Comparison of ENCODE assay signal across 8 cellular contexts in genomic region chr19:12139309-12139708, GRCh38. TPM values are rescaled to one million over a fixed set of nuclear protein-coding genes. Genes with fewer than 3 reads are reported as not detected.
DNase-seq lines count a peak whose midpoint lies in the region; ATAC-seq, FAIRE-seq and TF ChIP-seq lines count a peak whose summit lies in the region.

No MANE protein-coding gene starts in this region.

- no peak for TF ChIP-seq CTCF in CD14-positive monocyte (IDR thresholded peaks at IDR 0.05)
- TF ChIP-seq CTCF in OCI-LY1 (IDR thresholded peaks at IDR 0.05; ENCODE audit: low read length): no peak
- TF ChIP-seq CTCF in H1 (IDR thresholded peaks at IDR 0.05; ENCODE audit: control extremely low read depth in 1 of 3, insufficient read depth in 1 of 3, low read depth in 1 of 3, low read length in 3 of 3): no peak
- TF ChIP-seq CTCF in neural crest cell (conservative IDR thresholded peaks at IDR 0.05): no peak

- H3K9me3 Mint-ChIP-seq in CD14-positive monocyte (peaks cover 4 to 26% (median 19%) of the 10 kb centered on the region in 7 donors), neural crest cell (peaks cover 11% of the 10 kb centered on the region)
- H3K9me3 Mint-ChIP-seq in activated naive CD4-positive, alpha-beta T cell treated with anti-CD3 and anti-CD28 coated beads, Interleukin-2, amount 50 U/mL, for 72 hours: peaks cover 0 to 7% of the 10 kb centered on the region in 2 donors

- H3K23me2 ChIP-seq in H1 (ENCODE audit: low read depth, low read length): peaks cover 3% of the 10 kb centered on the region; the same call in 1 of the 2 replicates

- H3K27me3 Mint-ChIP-seq in CD14-positive monocyte (ENCODE audit: low read depth in 3 of 3) (peaks cover 0 to 3% (median 1%) of the 10 kb centered on the region in 3 donors), neural crest cell (ENCODE audit: low read depth) (peaks cover 3% of the 10 kb centered on the region)

- H3K4me1 Mint-ChIP-seq in CD14-positive monocyte: peaks cover 36% of the 10 kb centered on the region
- H3K4me1 Mint-ChIP-seq in neural crest cell: peaks cover 35% of the 10 kb centered on the region

- H2BK120ac ChIP-seq in H1 (replicated peaks; ENCODE audit: low read depth, low read length): no peak overlapping the region

- no peak overlapping the region for H3K18ac ChIP-seq in H1 (ENCODE audit: extremely low read depth, low read length)

- H3K14ac ChIP-seq in H1 (ENCODE audit: insufficient read length): no peak overlapping the region

- H3K36me3 Mint-ChIP-seq in CD14-positive monocyte (peaks cover 23 to 29% of the 10 kb centered on the region in 2 donors), neural crest cell (ENCODE audit: low read depth) (peaks cover 52% of the 10 kb centered on the region)
- peaks cover 8 to 29% of the 10 kb centered on the region in 2 donors for H3K36me3 Mint-ChIP-seq in activated naive CD4-positive, alpha-beta T cell treated with anti-CD3 and anti-CD28 coated beads, Interleukin-2, amount 50 U/mL, for 72 hours

- peak overlapping the region; percentile 100; the same call in 1 of the 2 replicates for H4K8ac ChIP-seq in H1 (ENCODE audit: extremely low read depth, insufficient read depth, low read length)

- no peak overlapping the region for H4K91ac ChIP-seq in H1 (replicated peaks; ENCODE audit: insufficient read length, low read length)

- WGBS in H1 (ENCODE audit: extremely low coverage in 1 of 2, insufficient coverage in 1 of 2, insufficient read length in 1 of 2, insufficient replicate concordance in 2 of 2, low coverage in 1 of 2, low lambda C conversion rate in 2 of 2, missing lambda C conversion rate in 1 of 2), 2 experiments: 21% methylated on average over 12 of the region's 14 CpGs; no CpG with 5 or more reads in 1 of the 2 experiments

- H3K56ac ChIP-seq in H1 (replicated peaks; ENCODE audit: insufficient read length, low read depth, low read length): no peak overlapping the region

- H3K23ac ChIP-seq in H1 (ENCODE audit: insufficient read length): no peak overlapping the region

- H3K27ac ChIP-seq in OCI-LY1 (ENCODE audit: low read depth, low read length, poor library complexity, severe bottlenecking) (no peak overlapping the region), H1 (ENCODE audit: low read depth, low read length) (peak overlapping the region; percentile 95; the same call in 1 of the 2 replicates)

- FAIRE-seq in H1 (lab: Jason Lieb, UNC): no peak

- H4K20me1 ChIP-seq in OCI-LY1 (ENCODE audit: insufficient read depth, low read length): no peaks in the 10 kb centered on the region
- peaks cover 0 to 4% of the 10 kb centered on the region in 2 experiments for H4K20me1 ChIP-seq in H1 (replicated peaks in 1 of 2; ENCODE audit: control insufficient read depth in 1 of 2, insufficient read depth in 2 of 2, low read length in 2 of 2)

- no peak overlapping the region for H3K4ac ChIP-seq in H1 (replicated peaks; ENCODE audit: insufficient read length, low read depth, low read length)

- H3K4me3 ChIP-seq in OCI-LY1 (ENCODE audit: low read depth, low read length, poor library complexity, severe bottlenecking) (peak overlapping the region; percentile 88), H1 (ENCODE audit: extremely low read depth in 1 of 4, insufficient read depth in 2 of 4, low read depth in 3 of 4, low read length in 4 of 4) (peak overlapping the region; percentile 68 to 94 (median 90))

- peak overlapping the region in 6 of 7 donors; percentile 10 to 94 (median 70) for H3K27ac Mint-ChIP-seq in CD14-positive monocyte
- peak overlapping the region; percentile 96 for H3K27ac Mint-ChIP-seq in neural crest cell (ENCODE audit: unreplicated experiment)
- peak overlapping the region in 1 of 2 donors; percentile 83 for H3K27ac Mint-ChIP-seq in activated naive CD4-positive, alpha-beta T cell treated with anti-CD3 and anti-CD28 coated beads, Interleukin-2, amount 50 U/mL, for 72 hours

- H3K9me3 ChIP-seq in OCI-LY1 (ENCODE audit: low read length) (peaks cover 3% of the 10 kb centered on the region; the same call in 1 of the 2 replicates), H1 (ENCODE audit: insufficient read depth in 2 of 2, low read depth in 1 of 2, low read length in 1 of 2) (peaks cover 9% of the 10 kb centered on the region in 2 experiments)

- H3K27me3 ChIP-seq in OCI-LY1 (ENCODE audit: insufficient read depth, low read length) (no peaks in the 10 kb centered on the region), H1 (replicated peaks in 1 of 4; ENCODE audit: control insufficient read depth in 3 of 4, extremely low read depth in 1 of 4, insufficient read depth in 3 of 4, low read length in 3 of 4) (no peaks in the 10 kb centered on the region)

- TF ChIP-seq EP300 in H1 (IDR thresholded peaks at IDR 0.05; ENCODE audit: borderline replicate concordance in 1 of 2, low read depth in 2 of 2, low read length in 2 of 2): no peak

- peak overlapping the region; percentile 78 for H3K4me2 ChIP-seq in OCI-LY1 (ENCODE audit: low read length)
- peak overlapping the region; percentile 65 to 66 for H3K4me2 ChIP-seq in H1 (ENCODE audit: insufficient read depth in 1 of 2, low read depth in 2 of 2, low read length in 2 of 2)

- H3F3A ChIP-seq in OCI-LY1 (ENCODE audit: insufficient read depth, low read length): no peaks in the 10 kb centered on the region

- no peaks in the 10 kb centered on the region for H3K79me2 ChIP-seq in OCI-LY1 (ENCODE audit: insufficient read depth, low read length)
- H3K79me2 ChIP-seq in H1 (ENCODE audit: control insufficient read depth in 1 of 2, insufficient read depth in 2 of 2, low read length in 2 of 2): peaks cover 0 to 27% of the 10 kb centered on the region in 2 experiments; a peak in 2 of 4 replicates

- no peak for TF ChIP-seq POLR2A in H1 (IDR thresholded peaks at IDR 0.05; ENCODE audit: control extremely low read depth in 1 of 2, low read depth in 2 of 2, low read length in 2 of 2)

- peak overlapping the region; percentile 91; the same call in 1 of the 2 replicates for H2BK5ac ChIP-seq in H1 (ENCODE audit: low read depth, low read length)

- ATAC-seq in HG03354 (IDR thresholded peaks at IDR 0.05; ENCODE audit: poor library complexity, severe bottlenecking, unreplicated experiment): no peak
- ATAC-seq in activated naive CD4-positive, alpha-beta T cell treated with anti-CD3 and anti-CD28 coated beads, Interleukin-2, amount 50 U/mL, for 72 hours: no peak

- no peaks in the 10 kb centered on the region for H3K9me2 ChIP-seq in OCI-LY1 (ENCODE audit: low read depth, low read length)

- H3K4me3 Mint-ChIP-seq in CD14-positive monocyte: peak overlapping the region; percentile 96 to 97
- H3K4me3 Mint-ChIP-seq in neural crest cell: peak overlapping the region; percentile 98

- CTCF ChIA-PET in H1 (lab: Charles Lee; ENCODE audit: partially characterized antibody): interaction anchor here (0.9 to 3.1 kb wide), 11 partner anchors 17 to 261 kb away, joined by 3 to 40 read pairs (median 7); partner anchors contain the start of gene ZNF625

- H2AFZ ChIP-seq in OCI-LY1 (ENCODE audit: low read length) (no peak overlapping the region), H1 (ENCODE audit: low read length) (no peak overlapping the region)

- H2BK15ac ChIP-seq in H1 (ENCODE audit: low read length): no peak overlapping the region

- H3K9ac ChIP-seq in OCI-LY1 (ENCODE audit: low read length): peak overlapping the region; percentile 70; the same call in 1 of the 2 replicates
- H3K9ac ChIP-seq in H1 (replicated peaks in 1 of 4; ENCODE audit: extremely low read depth in 1 of 4, low read depth in 3 of 4, low read length in 3 of 4): peak overlapping the region in 3 of 4 experiments; percentile 88 to 91 (median 91); a peak in 6 of 7 replicates

- peaks cover 2% of the 10 kb centered on the region; the same call in 1 of the 2 replicates for H3K79me1 ChIP-seq in H1 (ENCODE audit: low read depth, low read length)

- H2AK5ac ChIP-seq in H1 (ENCODE audit: low read depth, low read length): 0 out of 2 replicates have a peak overlapping the region, but pooled peaks have one; percentile 53

- H2BK12ac ChIP-seq in H1 (ENCODE audit: low read depth, low read length): no peak overlapping the region; the same call in 1 of the 2 replicates

- intact Hi-C loops in CD14-positive monocyte (cut with micrococcal nuclease): no loop called here

- POLR2A ChIA-PET in H1 (lab: Charles Lee; ENCODE audit: partially characterized antibody): interaction anchor here (1.1 to 3.5 kb wide), 16 partner anchors 13 to 260 kb away, joined by 3 to 30 read pairs (median 12); partner anchors contain the start of genes ZNF136, ZNF625, ZNF844 and ZNF878

- H3K36me3 ChIP-seq in OCI-LY1 (ENCODE audit: insufficient read depth, low read length): peaks cover 22% of the 10 kb centered on the region
- peaks cover 2 to 38% (median 23%) of the 10 kb centered on the region in 4 experiments; a peak in 7 of 8 replicates for H3K36me3 ChIP-seq in H1 (ENCODE audit: control insufficient read depth in 2 of 4, insufficient read depth in 4 of 4, low read length in 3 of 4)

- DNase-seq in CD14-positive monocyte (ENCODE audit: low spot score) (no peak), H1 (ENCODE audit: low read depth in 1 of 2, low spot score in 2 of 2) (no peak), neural crest cell (ENCODE audit: low read depth, low spot score) (no peak), NCI-H187 treated with DMSO at 0.1 percent for 48 hours (lab: John Stamatoyannopoulos, UW) (no peak), medulla oblongata (ENCODE audit: extremely low spot score) (no peak)
- no peak for DNase-seq in activated naive CD4-positive, alpha-beta T cell treated with anti-CD3 and anti-CD28 coated beads, Interleukin-2, amount 50 U/mL, for 72 hours (ENCODE audit: low spot score in 2 of 2)

- H2BK20ac ChIP-seq in H1 (ENCODE audit: low read length): no peak overlapping the region

- TF ChIP-seq RAD21 in H1 (IDR thresholded peaks at IDR 0.05 in 1 of 2, conservative IDR thresholded peaks at IDR 0.05 in 1 of 2; ENCODE audit: low read depth in 2 of 2, low read length in 2 of 2): no peak

- H4K5ac ChIP-seq in H1 (ENCODE audit: insufficient read length, low read depth, low read length): no peak overlapping the region

- H3K4me1 ChIP-seq in OCI-LY1 (ENCODE audit: insufficient read depth, low read length, severe bottlenecking): peaks cover 22% of the 10 kb centered on the region
- H3K4me1 ChIP-seq in H1 (replicated peaks in 1 of 4; ENCODE audit: control insufficient read depth in 3 of 4, insufficient read depth in 4 of 4, low read length in 3 of 4): peaks cover 2 to 10% (median 6%) of the 10 kb centered on the region in 4 experiments; a peak in 6 of 7 replicates

RNA-seq across cellular contexts. Expression of gene ZNF20, which starts 0.8 kb away (rescaled TPM):
- 1 to 10 TPM in 1 of 2 donors, under 1 TPM in 1; 0.86 to 2.6 TPM for polyA plus RNA-seq in CD14-positive monocyte
- total RNA-seq in H1 (2021; fragmentation: NEBNext Ultra II Directional; extraction: Animal tissue kit (Norgen Biotek cat#: 25700)): 7.4 and 9.0 TPM in 2 replicates
- 0.75 and 1.6 TPM in 2 replicates for polyA plus RNA-seq in H1 (2011; rRNA removed)
- polyA plus RNA-seq in H1 (2011; cell fraction: cytosol; rRNA removed): 2.0 TPM
- 2.7 TPM for polyA plus RNA-seq in H1 (2011; cell fraction: nucleus; rRNA removed)
- 5.4 to 7.6 TPM (median 6.3 TPM) in 4 replicates for polyA plus RNA-seq in H1 (2012, experiment 1 of 2)
- polyA plus RNA-seq in H1 (2012, experiment 2 of 2): 1.1 TPM
- 4.7 TPM for polyA plus RNA-seq in H1 (2013, experiment 1 of 2)
- 5.3 TPM for polyA plus RNA-seq in H1 (2013, experiment 2 of 2)
- 5.7 and 8.0 TPM in 2 replicates for polyA minus RNA-seq in H1 (2011; rRNA and poly(A)+ RNA removed)
- 6.0 TPM for polyA minus RNA-seq in H1 (2011; cell fraction: cytosol; rRNA and poly(A)+ RNA removed)
- 15.9 TPM for polyA minus RNA-seq in H1 (2011; cell fraction: nucleus; rRNA and poly(A)+ RNA removed)
- 8.1 and 9.1 TPM in 2 replicates for total RNA-seq in neural crest cell
- 1 to 10 TPM; 1.6 to 5.1 TPM for total RNA-seq in activated naive CD4-positive, alpha-beta T cell treated with anti-CD3 and anti-CD28 coated beads, Interleukin-2, amount 50 U/mL, for 72 hours

RNA-seq across cellular contexts. Expression of gene ZNF625, which starts 17.2 kb away (rescaled TPM):
- polyA plus RNA-seq in CD14-positive monocyte: under 1 TPM in 1 of 2 donors, not detected in 1; 0.37 TPM
- total RNA-seq in H1 (2021; fragmentation: NEBNext Ultra II Directional; extraction: Animal tissue kit (Norgen Biotek cat#: 25700)): 23.3 and 26.8 TPM in 2 replicates
- polyA plus RNA-seq in H1 (2011; rRNA removed): 2.3 and 2.5 TPM in 2 replicates
- 4.6 TPM for polyA plus RNA-seq in H1 (2011; cell fraction: cytosol; rRNA removed)
- 6.3 TPM for polyA plus RNA-seq in H1 (2011; cell fraction: nucleus; rRNA removed)
- 6.2 to 9.2 TPM (median 7.3 TPM) in 4 replicates for polyA plus RNA-seq in H1 (2012, experiment 1 of 2)
- polyA plus RNA-seq in H1 (2012, experiment 2 of 2): 1.3 TPM
- polyA plus RNA-seq in H1 (2013, experiment 1 of 2): 14.4 TPM
- polyA plus RNA-seq in H1 (2013, experiment 2 of 2): 12.0 TPM
- polyA minus RNA-seq in H1 (2011; rRNA and poly(A)+ RNA removed): 36.2 and 45.3 TPM in 2 replicates
- 23.6 TPM for polyA minus RNA-seq in H1 (2011; cell fraction: cytosol; rRNA and poly(A)+ RNA removed)
- 51.8 TPM for polyA minus RNA-seq in H1 (2011; cell fraction: nucleus; rRNA and poly(A)+ RNA removed)
- total RNA-seq in neural crest cell: 22.8 and 29.0 TPM in 2 replicates
- 1 to 10 TPM; 4.7 to 5.4 TPM for total RNA-seq in activated naive CD4-positive, alpha-beta T cell treated with anti-CD3 and anti-CD28 coated beads, Interleukin-2, amount 50 U/mL, for 72 hours

RNA-seq across cellular contexts. Expression of gene ZNF136, which starts 23.6 kb away (rescaled TPM):
- 1 to 10 TPM; 5.8 to 6.4 TPM for polyA plus RNA-seq in CD14-positive monocyte
- 6.9 and 9.9 TPM in 2 replicates for total RNA-seq in H1 (2021; fragmentation: NEBNext Ultra II Directional; extraction: Animal tissue kit (Norgen Biotek cat#: 25700))
- polyA plus RNA-seq in H1 (2011; rRNA removed): 0.85 and 1.6 TPM in 2 replicates
- 2.7 TPM for polyA plus RNA-seq in H1 (2011; cell fraction: cytosol; rRNA removed)
- polyA plus RNA-seq in H1 (2011; cell fraction: nucleus; rRNA removed): 1.1 TPM
- 2.0 to 5.3 TPM (median 3.1 TPM) in 4 replicates for polyA plus RNA-seq in H1 (2012, experiment 1 of 2)
- 0.29 TPM for polyA plus RNA-seq in H1 (2012, experiment 2 of 2)
- 3.6 TPM for polyA plus RNA-seq in H1 (2013, experiment 1 of 2)
- 4.1 TPM for polyA plus RNA-seq in H1 (2013, experiment 2 of 2)
- polyA minus RNA-seq in H1 (2011; rRNA and poly(A)+ RNA removed): 3.3 and 6.2 TPM in 2 replicates
- 4.5 TPM for polyA minus RNA-seq in H1 (2011; cell fraction: cytosol; rRNA and poly(A)+ RNA removed)
- polyA minus RNA-seq in H1 (2011; cell fraction: nucleus; rRNA and poly(A)+ RNA removed): 5.4 TPM
- total RNA-seq in neural crest cell: 13.2 and 13.3 TPM in 2 replicates
- total RNA-seq in activated naive CD4-positive, alpha-beta T cell treated with anti-CD3 and anti-CD28 coated beads, Interleukin-2, amount 50 U/mL, for 72 hours: 10 to 100 TPM; 10.8 to 12.5 TPM
